In genomic region chr11:79122759-79123158, GRCh38 we compare ENCODE assay signal across 21 cellular contexts.
A peak's percentile ranks its signal among the peaks of the same experiment; 100 is the strongest.
DNase-seq lines count a peak whose midpoint lies in the region; ATAC-seq and TF ChIP-seq lines count a peak whose summit lies in the region.
"Had no signal": no experiment of that assay in that cellular context is flagged by ENCODE, and none has a peak within 500 bp of the region (broad histone marks: within the 10 kb centered on the region; RNA-seq: fewer than 3 reads in every experiment).

No MANE protein-coding gene starts in this region.

- H3K4me1 Mint-ChIP-seq in nephron: peaks cover 38% of the 10 kb centered on the region
- no peaks in the 10 kb centered on the region for H3K4me1 Mint-ChIP-seq in natural killer cell treated with Interleukin-12 subunit alpha and Interleukin-12 subunit beta and Interleukin-15 and Interleukin-18, amount 100 ng/mL, for 72 hours (ENCODE audit: low read depth in 2 of 2)

- intact Hi-C loops in Right ventricle myocardium inferior (cut with DNase I): no loop called here

- H3K9me3 Mint-ChIP-seq in nephron: peaks cover 24% of the 10 kb centered on the region
- peaks cover 3% of the 10 kb centered on the region for H3K9me3 Mint-ChIP-seq in natural killer cell treated with Interleukin-12 subunit alpha and Interleukin-12 subunit beta and Interleukin-15 and Interleukin-18, amount 100 ng/mL, for 72 hours

- no peak overlapping the region for H3K4me3 Mint-ChIP-seq in nephron
- H3K4me3 Mint-ChIP-seq in natural killer cell treated with Interleukin-12 subunit alpha and Interleukin-12 subunit beta and Interleukin-15 and Interleukin-18, amount 100 ng/mL, for 72 hours: no peak overlapping the region
- H3K4me3 Mint-ChIP-seq: HFFc6 had no signal

- peak overlapping the region in 2 of 3 experiments; percentile 41 to 70 for H3K27ac Mint-ChIP-seq in nephron
- H3K27ac Mint-ChIP-seq in natural killer cell treated with Interleukin-12 subunit alpha and Interleukin-12 subunit beta and Interleukin-15 and Interleukin-18, amount 100 ng/mL, for 72 hours: no peak overlapping the region
- H3K27ac Mint-ChIP-seq: HFFc6 had no signal

- peak; percentile 45 for DNase-seq in NCI-H510A treated with DMSO at 0.1 percent for 48 hours (lab: John Stamatoyannopoulos, UW)
- DNase-seq in NCI-H510A (lab: John Stamatoyannopoulos, UW): no peak
- peak; percentile 57 for DNase-seq in epithelial cell of proximal tubule (ENCODE audit: low read depth)
- DNase-seq in natural killer cell treated with Interleukin-12 subunit alpha and Interleukin-12 subunit beta and Interleukin-15 and Interleukin-18, amount 100 ng/mL, for 72 hours (ENCODE audit: low spot score): no peak
- DNase-seq in Right ventricle myocardium inferior (ENCODE audit: missing footprints): no peak
- DNase-seq: DMS79, EL, GDM1, GOT3, HFFc6, KBM-7, MV-4-11, NCI-H1105, NCI-H1436 treated with DMSO at 0.1 percent for 48 hours, NCI-H1930, NCI-H2227 treated with DMSO at 0.1 percent for 48 hours, RPMI8226 had no signal

- peaks cover 28% of the 10 kb centered on the region for H3K36me3 Mint-ChIP-seq in nephron (ENCODE audit: low read depth)
- no peaks in the 10 kb centered on the region for H3K36me3 Mint-ChIP-seq in natural killer cell treated with Interleukin-12 subunit alpha and Interleukin-12 subunit beta and Interleukin-15 and Interleukin-18, amount 100 ng/mL, for 72 hours

- H3K27me3 Mint-ChIP-seq in nephron (ENCODE audit: low read depth): no peaks in the 10 kb centered on the region
- no peaks in the 10 kb centered on the region for H3K27me3 Mint-ChIP-seq in natural killer cell treated with Interleukin-12 subunit alpha and Interleukin-12 subunit beta and Interleukin-15 and Interleukin-18, amount 100 ng/mL, for 72 hours

- TF ChIP-seq CTCF in epithelial cell of proximal tubule (conservative IDR thresholded peaks at IDR 0.05; ENCODE audit: low read depth, low read length) (no peak), nephron (IDR thresholded peaks at IDR 0.05; ENCODE audit: unreplicated experiment in 3 of 3) (no peak)

- no peak overlapping the region for H3K4me3 ChIP-seq in epithelial cell of proximal tubule (ENCODE audit: low read depth, low read length)
- H3K4me3 ChIP-seq: GM12878, HAP-1 had no signal

- ATAC-seq in natural killer cell treated with Interleukin-12 subunit alpha and Interleukin-12 subunit beta and Interleukin-15 and Interleukin-18, amount 100 ng/mL, for 72 hours: no peak
- ATAC-seq in GM19324 (IDR thresholded peaks at IDR 0.05; ENCODE audit: low FRiP score, unreplicated experiment) (no peak), Right ventricle myocardium inferior (no peak)
- ATAC-seq: GM12878 had no signal

Comparison
In these comparisons a context has a peak if more than half of its experiments do, and no peak if none do; other contexts are left out.
1. DNase-seq: peak in NCI-H510A treated with DMSO at 0.1 percent for 48 hours (single experiment) and epithelial cell of proximal tubule (single experiment); none in NCI-H510A (single experiment), natural killer cell treated with Interleukin-12 subunit alpha and Interleukin-12 subunit beta and Interleukin-15 and Interleukin-18, amount 100 ng/mL, for 72 hours (single experiment) and Right ventricle myocardium inferior (single experiment).
2. H3K27ac Mint-ChIP-seq: peak in nephron (2 of 3); none in natural killer cell treated with Interleukin-12 subunit alpha and Interleukin-12 subunit beta and Interleukin-15 and Interleukin-18, amount 100 ng/mL, for 72 hours (0 of 2).